In the genomic region with DNA sequence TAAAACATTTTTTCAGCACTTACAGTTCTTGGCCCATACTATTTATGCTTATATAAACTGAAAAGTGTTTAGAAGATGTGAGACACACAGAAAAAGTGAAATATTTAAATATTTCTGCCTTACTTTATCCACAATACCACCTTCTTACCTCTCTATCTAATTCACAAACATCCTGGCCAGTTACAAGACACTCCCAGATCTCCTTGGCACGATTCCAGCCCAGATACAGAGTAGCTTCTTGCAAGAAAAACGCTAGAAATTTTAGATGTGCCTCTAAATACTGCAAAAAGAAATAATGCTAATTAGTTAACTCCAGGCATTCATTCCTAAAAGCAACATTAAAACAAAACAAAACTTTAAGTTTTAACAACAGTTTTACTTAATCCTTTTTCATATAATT, we compare ENCODE assay signal across 14 cellular contexts.
A peak's percentile ranks its signal among the peaks of the same experiment; 100 is the strongest.
DNase-seq lines count a peak whose midpoint lies in the region; ATAC-seq, FAIRE-seq and TF ChIP-seq lines count a peak whose summit lies in the region.
"Had no signal": no experiment of that assay in that cellular context is flagged by ENCODE, and none has a peak within 500 bp of the region (broad histone marks: within the 10 kb centered on the region; RNA-seq: fewer than 3 reads in every experiment).

No MANE protein-coding gene starts in this region.

- TF ChIP-seq RAD21 in GM12878 (IDR thresholded peaks at IDR 0.05; ENCODE audit: insufficient read depth, low read depth, low read length) = no peak

- H3K9me3 Mint-ChIP-seq in CD4-positive, alpha-beta T cell = no peaks in the 10 kb centered on the region
- H3K9me3 Mint-ChIP-seq in naive thymus-derived CD4-positive, alpha-beta T cell = no peaks in the 10 kb centered on the region
- H3K9me3 Mint-ChIP-seq: activated T-cell treated with anti-CD3 and anti-CD28 coated beads, Interleukin-2, amount 50 U/mL, for 4 hours; neural crest cell had no signal

- no peaks in the 10 kb centered on the region for H4K20me1 ChIP-seq in GM12878 (ENCODE audit: control insufficient read depth, insufficient read depth)

- WGBS in GM12878 (ENCODE audit: insufficient coverage, insufficient replicate concordance, low lambda C conversion rate, missing lambda C conversion rate) = 98% methylated on average over 2 of the region's 2 CpGs

- peaks cover 0 to 8% of the 10 kb centered on the region in 2 experiments; a peak in 3 of 4 replicates for H3K36me3 ChIP-seq in GM12878 (ENCODE audit: control insufficient read depth in 2 of 2, insufficient read depth in 2 of 2, low read length in 1 of 2)
- H3K36me3 ChIP-seq in naive thymus-derived CD4-positive, alpha-beta T cell (ENCODE audit: control insufficient read depth in 2 of 3, insufficient read depth in 3 of 3, low read length in 3 of 3) = peaks cover 15 to 42% (median 25%) of the 10 kb centered on the region in 3 experiments

- CTCF ChIA-PET in CD4-positive, alpha-beta T cell (lab: Charles Lee) = no interaction called here
- CTCF ChIA-PET in GM12878 (lab: Yijun Ruan, JAX) = interaction anchor here (0.7 kb wide), 1 partner anchor 43 kb away, joined by 3 read pairs; no protein-coding TSS in a partner anchor
- CTCF ChIA-PET in naive thymus-derived CD4-positive, alpha-beta T cell (lab: Charles Lee) = interaction anchor here (2.3 kb wide), 1 partner anchor 131 kb away, joined by 8 read pairs; no protein-coding TSS in a partner anchor

- DNase-seq in CD4-positive, alpha-beta T cell = peak in 1 of 10 experiments; percentile 11
- DNase-seq in LNCaP clone FGC (ENCODE audit: low read depth) (peak; percentile 35), GM12878 (ENCODE audit: low read depth, low spot score) (no peak), left lobe of liver (ENCODE audit: low spot score) (no peak)
- peak in 2 of 9 donors; percentile 12 to 16 for DNase-seq in naive thymus-derived CD4-positive, alpha-beta T cell
- DNase-seq in activated CD8-positive, alpha-beta memory T cell treated with anti-CD3 and anti-CD28 coated beads, Interleukin-2, amount 50 U/mL, for 4 hours = no peak
- DNase-seq: activated CD4-positive, alpha-beta T cell treated with anti-CD3 and anti-CD28 coated beads, Interleukin-2, amount 50 U/mL, for 4 hours; activated T-cell treated with anti-CD3 and anti-CD28 coated beads, Interleukin-2, amount 50 U/mL, for 4 hours; cerebellar nuclear complex; NCI-H187 treated with DMSO at 0.1 percent for 48 hours; NCI-H748 treated with DMSO at 0.1 percent for 48 hours had no signal

- no peaks in the 10 kb centered on the region for H3K27me3 Mint-ChIP-seq in CD4-positive, alpha-beta T cell
- no peaks in the 10 kb centered on the region for H3K27me3 Mint-ChIP-seq in naive thymus-derived CD4-positive, alpha-beta T cell

- peak overlapping the region; percentile 62 for H3K27ac Mint-ChIP-seq in CD4-positive, alpha-beta T cell
- H3K27ac Mint-ChIP-seq in naive thymus-derived CD4-positive, alpha-beta T cell = peak overlapping the region in 7 of 9 donors; percentile 26 to 81 (median 63)

- H3K9me3 ChIP-seq in CD4-positive, alpha-beta T cell (ENCODE audit: control insufficient read depth, low read length) = no peaks in the 10 kb centered on the region
- H3K9me3 ChIP-seq in GM12878 (replicated peaks; ENCODE audit: control insufficient read depth, insufficient read depth, low read length) = no peaks in the 10 kb centered on the region
- no peaks in the 10 kb centered on the region for H3K9me3 ChIP-seq in naive thymus-derived CD4-positive, alpha-beta T cell (ENCODE audit: control insufficient read depth in 2 of 3, low read length in 3 of 3)

- ATAC-seq in CD4-positive, alpha-beta T cell (ENCODE audit: poor library complexity) = no peak
- ATAC-seq in GM12878 = no peak
- ATAC-seq in naive thymus-derived CD4-positive, alpha-beta T cell = no peak
- no peak for ATAC-seq in left lobe of liver
- ATAC-seq in GM18861 (IDR thresholded peaks at IDR 0.05; ENCODE audit: unreplicated experiment) = no peak
- ATAC-seq: activated T-cell treated with anti-CD3 and anti-CD28 coated beads, Interleukin-2, amount 50 U/mL, for 4 hours had no signal

- H3K36me3 Mint-ChIP-seq in CD4-positive, alpha-beta T cell (ENCODE audit: low read depth) = peaks cover 66% of the 10 kb centered on the region
- H3K36me3 Mint-ChIP-seq in naive thymus-derived CD4-positive, alpha-beta T cell = peaks cover 5 to 33% (median 20%) of the 10 kb centered on the region in 5 donors

- no peak overlapping the region for H3K4me3 Mint-ChIP-seq in CD4-positive, alpha-beta T cell
- no peak overlapping the region for H3K4me3 Mint-ChIP-seq in naive thymus-derived CD4-positive, alpha-beta T cell
- H3K4me3 Mint-ChIP-seq: activated T-cell treated with anti-CD3 and anti-CD28 coated beads, Interleukin-2, amount 50 U/mL, for 4 hours; neural crest cell had no signal

- H3K9ac ChIP-seq in GM12878 (ENCODE audit: control insufficient read depth, insufficient read depth, low read length) = no peak overlapping the region

- H2AFZ ChIP-seq in GM12878 (ENCODE audit: control insufficient read depth, low read depth, low read length) = no peak overlapping the region

- H3K4me1 Mint-ChIP-seq in CD4-positive, alpha-beta T cell (ENCODE audit: low read depth) = peaks cover 19% of the 10 kb centered on the region
- peaks cover 7 to 21% (median 16%) of the 10 kb centered on the region in 7 donors for H3K4me1 Mint-ChIP-seq in naive thymus-derived CD4-positive, alpha-beta T cell
- H3K4me1 Mint-ChIP-seq: neural crest cell had no signal

- BruUV-seq in GM12878 (replicated peaks; lab: Mats Ljungman, UMichigan) = no TSS peak

- peak; percentile 38 for FAIRE-seq in GM12878 (lab: Jason Lieb, UNC)

- intact Hi-C loops in CD4-positive, alpha-beta T cell (cut with DNase I, micrococcal nuclease) = no loop called here
- intact Hi-C loops in GM12878 (cut with micrococcal nuclease; ENCODE audit: unreplicated experiment) = loop anchor here (10.0 kb wide), 1 partner anchor 1438 kb away; no protein-coding TSS in a partner anchor
- intact Hi-C loops in naive thymus-derived CD4-positive, alpha-beta T cell (cut with micrococcal nuclease) = loop anchor here in 1 of 2 donors (10.0 kb wide), 1 partner anchor 1558 kb away; no protein-coding TSS in a partner anchor

- no peak for TF ChIP-seq EP300 in GM12878 (IDR thresholded peaks at IDR 0.05; ENCODE audit: borderline replicate concordance in 1 of 2, control insufficient read depth in 1 of 2, low read depth in 2 of 2, low read length in 2 of 2)

- in situ Hi-C loops in GM12878 (cut with MboI) = no loop called here

- H3K4me3 ChIP-seq in LNCaP clone FGC (ENCODE audit: low read depth, low read length) (no peak overlapping the region), GM12878 (no peak overlapping the region)
- no peak overlapping the region for H3K4me3 ChIP-seq in naive thymus-derived CD4-positive, alpha-beta T cell (ENCODE audit: low read length)
- H3K4me3 ChIP-seq: lung had no signal

- POLR2A ChIA-PET in CD4-positive, alpha-beta T cell (lab: Charles Lee) = no interaction called here
- POLR2A ChIA-PET in GM12878 (lab: Charles Lee) = no interaction called here
- POLR2A ChIA-PET in naive thymus-derived CD4-positive, alpha-beta T cell (lab: Charles Lee) = interaction anchor here (0.7 kb wide), 1 partner anchor 871 kb away, joined by 3 read pairs; no protein-coding TSS in a partner anchor

- H3K79me2 ChIP-seq in GM12878 (ENCODE audit: control insufficient read depth, insufficient read depth, low read length) = no peaks in the 10 kb centered on the region

- SMC1A ChIA-PET in GM12878 (lab: Charles Lee; ENCODE audit: uncharacterized antibody, unreplicated experiment) = interaction anchor here (1.1 kb wide), 1 partner anchor 8 kb away, joined by 3 read pairs; no protein-coding TSS in a partner anchor

- RAD21 ChIA-PET in GM12878 (lab: Charles Lee; ENCODE audit: unreplicated experiment) = no interaction called here

- no peak overlapping the region for H3K4me2 ChIP-seq in GM12878 (ENCODE audit: control insufficient read depth, insufficient read depth)

- no peaks in the 10 kb centered on the region for H3K27me3 ChIP-seq in CD4-positive, alpha-beta T cell (ENCODE audit: control insufficient read depth, insufficient read depth, low read length)
- H3K27me3 ChIP-seq in GM12878 (replicated peaks in 1 of 2; ENCODE audit: control insufficient read depth in 2 of 2, insufficient read depth in 2 of 2, low read length in 1 of 2) = no peaks in the 10 kb centered on the region
- no peaks in the 10 kb centered on the region for H3K27me3 ChIP-seq in naive thymus-derived CD4-positive, alpha-beta T cell (ENCODE audit: control insufficient read depth in 2 of 2, insufficient read depth in 2 of 2, low read length in 2 of 2)

- no peak overlapping the region for H3K27ac ChIP-seq in CD4-positive, alpha-beta T cell (ENCODE audit: low read depth, low read length)
- no peak overlapping the region for H3K27ac ChIP-seq in GM12878 (ENCODE audit: control insufficient read depth, insufficient read depth)
- H3K27ac ChIP-seq in naive thymus-derived CD4-positive, alpha-beta T cell (ENCODE audit: low read depth, low read length) = no peak overlapping the region

- no peak for TF ChIP-seq CTCF in CD4-positive, alpha-beta T cell (IDR thresholded peaks at IDR 0.05)
- no peak for TF ChIP-seq CTCF in LNCaP clone FGC (IDR thresholded peaks at IDR 0.05; ENCODE audit: control insufficient read depth, extremely low read depth, insufficient read depth)
- TF ChIP-seq CTCF in GM12878 (IDR thresholded peaks at IDR 0.05 in 2 of 3, conservative IDR thresholded peaks at IDR 0.05 in 1 of 3; ENCODE audit: control insufficient read depth in 2 of 3, extremely low read depth in 1 of 3, insufficient read depth in 1 of 3, low read depth in 3 of 3, low read length in 3 of 3) = no peak

- peaks cover 11% of the 10 kb centered on the region; the same call in 1 of the 2 replicates for H3K4me1 ChIP-seq in GM12878 (ENCODE audit: control insufficient read depth, insufficient read depth, low read length)
- H3K4me1 ChIP-seq in naive thymus-derived CD4-positive, alpha-beta T cell (ENCODE audit: control insufficient read depth in 2 of 2, insufficient read depth in 2 of 2, low read length in 2 of 2) = peaks cover 11 to 12% of the 10 kb centered on the region in 2 donors

- TF ChIP-seq POLR2A in GM12878 (IDR thresholded peaks at IDR 0.05; ENCODE audit: low read depth, low read length) = no peak

TF ChIP-seq in GM12878, 131 proteins besides CTCF, POLR2A, EP300 and RAD21 (continues in another document):
- TF ChIP-seq NFYA (IDR thresholded peaks at IDR 0.05; ENCODE audit: borderline replicate concordance, low read depth, low read length) = no peak
- TF ChIP-seq SIN3A (IDR thresholded peaks at IDR 0.05; ENCODE audit: low read depth, low read length) = no peak
- TF ChIP-seq SPI1 (IDR thresholded peaks at IDR 0.05; ENCODE audit: borderline replicate concordance, insufficient read depth, low read depth, low read length) = no peak
- no peak for TF ChIP-seq CBFB (IDR thresholded peaks at IDR 0.05; ENCODE audit: low read depth)
- TF ChIP-seq TAF1 (IDR thresholded peaks at IDR 0.05; ENCODE audit: borderline replicate concordance, low read depth, low read length) = no peak
